Comparison of ENCODE assay signal across 8 cellular contexts in genomic region chr1:156212833-156213643, GRCh38. TPM values are rescaled to one million over a fixed set of nuclear protein-coding genes. Genes with fewer than 3 reads are reported as not detected.
DNase-seq lines count a peak whose midpoint lies in the region; ATAC-seq and TF ChIP-seq lines count a peak whose summit lies in the region.

PMF1 (plus strand) TSS chr1:156213007; CDS start chr1:156213016, 9 bp downstream.

- H3K4me3 Mint-ChIP-seq in activated CD4-positive, alpha-beta T cell treated with anti-CD3 and anti-CD28 coated beads, Interleukin-2, amount 10 ng/mL, durations not matched to agents 7 days and 5 days, result peak within 1 kb of the TSS; percentile 90

- no peaks in the 10 kb centered on the region for H3K27me3 ChIP-seq in BLaER1

- no peaks in the 10 kb centered on the region for H3K9me3 Mint-ChIP-seq in activated CD4-positive, alpha-beta T cell treated with anti-CD3 and anti-CD28 coated beads, Interleukin-2, amount 10 ng/mL, durations not matched to agents 7 days and 5 days

- POLR2A ChIA-PET in activated CD4-positive, alpha-beta T cell treated with anti-CD3 and anti-CD28 coated beads, Interleukin-2, amount 10 ng/mL, durations not matched to agents 7 days and 5 days (lab: Charles Lee), result interaction anchor here (0.6 to 1.4 kb wide), 6 partner anchors 9 to 59 kb away, joined by 3 to 8 read pairs (median 4); partner anchors contain the start of gene SLC25A44

- TF ChIP-seq CTCF in coronary artery (IDR thresholded peaks at IDR 0.05), result no peak

- 0 out of 2 replicates have a peak, but pooled peaks cover 6% of the 10 kb centered on the region for H4K20me1 ChIP-seq in BLaER1

- ATAC-seq in GM19328 (IDR thresholded peaks at IDR 0.05; ENCODE audit: unreplicated experiment) (peak; percentile 90), HG03469 (IDR thresholded peaks at IDR 0.05; ENCODE audit: unreplicated experiment) (peak; percentile 68), left colon (peak; percentile 96)

- H3K4me1 ChIP-seq in BLaER1, result peaks cover 29% of the 10 kb centered on the region

- H3K27ac ChIP-seq in BLaER1 (peak within 1 kb of the TSS; percentile 97), coronary artery (peak within 1 kb of the TSS; percentile 98 to 99)

- H3K27ac Mint-ChIP-seq in activated CD4-positive, alpha-beta T cell treated with anti-CD3 and anti-CD28 coated beads, Interleukin-2, amount 10 ng/mL, durations not matched to agents 7 days and 5 days, result peak within 1 kb of the TSS; percentile 98

- peaks cover 61% of the 10 kb centered on the region for H3K36me3 Mint-ChIP-seq in activated CD4-positive, alpha-beta T cell treated with anti-CD3 and anti-CD28 coated beads, Interleukin-2, amount 10 ng/mL, durations not matched to agents 7 days and 5 days (ENCODE audit: low read depth)

- DNase-seq in NCI-H69 (lab: John Stamatoyannopoulos, UW) (peak; percentile 99), coronary artery (ENCODE audit: low spot score) (peak; percentile 98), left colon (peak; percentile 98)
- peak; percentile 98 for DNase-seq in activated CD4-positive, alpha-beta T cell treated with anti-CD3 and anti-CD28 coated beads, Interleukin-2, amount 10 ng/mL, durations not matched to agents 7 days and 5 days
- peak; percentile 93 to 94 for DNase-seq in stimulated activated CD4-positive, alpha-beta T cell treated with anti-CD3 and anti-CD28 coated beads, Interleukin-1b, Interleukin-23, amount 100 ng/mL, for 4 hours (ENCODE audit: low read depth in 2 of 2)

- H3K9ac ChIP-seq in BLaER1, result peak within 1 kb of the TSS; percentile 99

- H3K4me2 ChIP-seq in BLaER1, result peak within 1 kb of the TSS; percentile 96

- H3K4me3 ChIP-seq in BLaER1 (peak within 1 kb of the TSS; percentile 83), coronary artery (peak within 1 kb of the TSS; percentile 90)

- intact Hi-C loops in left colon (cut with DNase I, micrococcal nuclease), result no loop called here

- peaks cover 65% of the 10 kb centered on the region for H3K36me3 ChIP-seq in BLaER1

- H3K27me3 Mint-ChIP-seq in activated CD4-positive, alpha-beta T cell treated with anti-CD3 and anti-CD28 coated beads, Interleukin-2, amount 10 ng/mL, durations not matched to agents 7 days and 5 days, result no peaks in the 10 kb centered on the region

- peaks cover 50% of the 10 kb centered on the region for H3K4me1 Mint-ChIP-seq in activated CD4-positive, alpha-beta T cell treated with anti-CD3 and anti-CD28 coated beads, Interleukin-2, amount 10 ng/mL, durations not matched to agents 7 days and 5 days

- CTCF ChIA-PET in activated CD4-positive, alpha-beta T cell treated with anti-CD3 and anti-CD28 coated beads, Interleukin-2, amount 10 ng/mL, durations not matched to agents 7 days and 5 days (lab: Charles Lee), result interaction anchor here (0.5 to 6.9 kb wide), 9 partner anchors 8 to 68 kb away, joined by 4 to 30 read pairs (median 6); partner anchors contain the start of gene SLC25A44

- H3K9me3 ChIP-seq in BLaER1, result peaks cover 3% of the 10 kb centered on the region; the same call in 1 of the 2 replicates

RNA-seq across cellular contexts. Expression of gene PMF1, which starts in this region (rescaled TPM):
- total RNA-seq in activated CD4-positive, alpha-beta T cell treated with anti-CD3 and anti-CD28 coated beads, Interleukin-2, amount 10 ng/mL, durations not matched to agents 7 days and 5 days, result 10 to 100 TPM; 72.8 to 73.4 TPM
- 10 to 100 TPM; 39.3 to 40.3 TPM for total RNA-seq in left colon

Comparison
In these comparisons a context has a peak if more than half of its experiments do, and no peak if none do; other contexts are left out.
1. Peak in every context shown above with its lines: DNase-seq, ATAC-seq, H3K4me3 ChIP-seq and H3K27ac ChIP-seq.